ENCODE assay signal across 1 cellular context in the genomic region with DNA sequence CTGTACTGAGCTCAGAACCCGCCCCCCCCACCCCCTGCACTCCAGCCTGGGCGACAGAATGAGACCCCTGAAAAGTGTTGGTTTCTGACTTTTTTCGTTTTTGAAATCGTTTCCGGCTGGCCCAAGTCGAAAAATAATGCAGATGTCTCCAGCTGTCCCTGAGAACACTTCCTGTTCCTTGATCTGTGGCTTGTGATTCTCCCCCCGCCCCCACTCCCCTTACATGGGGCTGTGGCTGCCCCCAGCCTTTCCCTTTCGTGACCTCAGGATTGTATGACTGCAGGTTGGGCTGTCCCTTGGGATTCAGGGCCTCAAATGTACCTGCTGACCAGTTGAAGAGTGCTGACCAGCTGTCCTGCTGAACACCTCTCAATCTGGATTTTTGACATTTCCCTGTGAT.
TF ChIP-seq lines count a peak whose summit lies in the region.

No MANE protein-coding gene starts in this region.

TF ChIP-seq in GM12878, 131 proteins besides CTCF, POLR2A, EP300 and RAD21:
- TF ChIP-seq ZBED1 (IDR thresholded peaks at IDR 0.05; ENCODE audit: borderline replicate concordance) (no peak), NFIC (IDR thresholded peaks at IDR 0.05; ENCODE audit: low read depth, low read length) (no peak), PKNOX1 (IDR thresholded peaks at IDR 0.05) (no peak), EGR1 (IDR thresholded peaks at IDR 0.05; ENCODE audit: borderline replicate concordance in 1 of 2, low read depth in 2 of 2, low read length in 2 of 2) (no peak), GATAD2B (conservative IDR thresholded peaks at IDR 0.05; ENCODE audit: low read depth) (no peak), ZBTB33 (IDR thresholded peaks at IDR 0.05) (no peak), NR2C2 (IDR thresholded peaks at IDR 0.05; ENCODE audit: borderline replicate concordance, control insufficient read depth, insufficient read length, low read depth) (no peak), ZNF24 (IDR thresholded peaks at IDR 0.05) (no peak), RFX5 (IDR thresholded peaks at IDR 0.05; ENCODE audit: low read depth, low read length) (no peak), TCF3 (IDR thresholded peaks at IDR 0.05; ENCODE audit: borderline replicate concordance, insufficient read depth, low read depth, low read length) (0 out of 2 replicates have a peak, but pooled peaks have one; percentile 17), TCF12 (IDR thresholded peaks at IDR 0.05; ENCODE audit: low read depth, low read length) (0 out of 2 replicates have a peak, but pooled peaks have one; percentile 53)
TF ChIP-seq in GM12878: peak in this region for 2.
